Comparison of ENCODE assay signal across 16 cellular contexts in genomic region chr9:4620046-4620765, GRCh38. TPM values are rescaled to one million over a fixed set of nuclear protein-coding genes. Genes with fewer than 3 reads are reported as not detected.
DNase-seq lines count a peak whose midpoint lies in the region; ATAC-seq, FAIRE-seq and TF ChIP-seq lines count a peak whose summit lies in the region.
"Had no signal": no experiment of that assay in that cellular context is flagged by ENCODE, and none has a peak within 500 bp of the region (broad histone marks: within the 10 kb centered on the region; RNA-seq: fewer than 3 reads in every experiment).

No MANE protein-coding gene starts in this region.

- WGBS in H1 (ENCODE audit: extremely low coverage in 1 of 2, insufficient coverage in 1 of 2, insufficient read length in 1 of 2, insufficient replicate concordance in 2 of 2, low coverage in 1 of 2, low lambda C conversion rate in 2 of 2, missing lambda C conversion rate in 1 of 2), 2 experiments: 86% methylated on average over 3 of the region's 3 CpGs; no CpG with 5 or more reads in 1 of the 2 experiments

- POLR2A ChIA-PET in H1 (lab: Charles Lee; ENCODE audit: partially characterized antibody): interaction anchor here (0.5 to 1.0 kb wide), 2 partner anchors 14 to 989 kb away, joined by 3 to 4 read pairs; no protein-coding TSS in a partner anchor

- no peak overlapping the region for H2BK120ac ChIP-seq in H1 (replicated peaks; ENCODE audit: low read depth, low read length)

- no peak for ATAC-seq in HG02970 (IDR thresholded peaks at IDR 0.05; ENCODE audit: low FRiP score, unreplicated experiment)
- no peak for ATAC-seq in GM19328 (IDR thresholded peaks at IDR 0.05; ENCODE audit: unreplicated experiment)
- no peak for ATAC-seq in HG03342 (IDR thresholded peaks at IDR 0.05; ENCODE audit: unreplicated experiment)

- DNase-seq in activated naive CD8-positive, alpha-beta T cell treated with anti-CD3 and anti-CD28 coated beads for 36 hours: no peak
- DNase-seq in NOMO-1 treated with dmso at 0.1 percent for 144 hours (lab: John Stamatoyannopoulos, UW; ENCODE audit: unreplicated experiment) (peak; percentile 58), H1 (ENCODE audit: low read depth in 1 of 2, low spot score in 2 of 2) (no peak), C1 segment of cervical spinal cord (lab: John Stamatoyannopoulos, UW) (no peak)
- DNase-seq: DMS153, T-helper 9 cell had no signal

- no peaks in the 10 kb centered on the region for H3K36me3 ChIP-seq in H1 (ENCODE audit: control insufficient read depth in 2 of 4, insufficient read depth in 4 of 4, low read length in 3 of 4)
- H3K36me3 ChIP-seq: prostate gland, thoracic aorta had no signal

- no peaks in the 10 kb centered on the region for H3K9me3 Mint-ChIP-seq in activated naive CD8-positive, alpha-beta T cell (ENCODE audit: low read depth)
- no peaks in the 10 kb centered on the region for H3K9me3 Mint-ChIP-seq in activated naive CD8-positive, alpha-beta T cell treated with anti-CD3 and anti-CD28 coated beads for 36 hours

- H2BK12ac ChIP-seq in H1 (ENCODE audit: low read depth, low read length): peak overlapping the region; percentile 95

- TF ChIP-seq RAD21 in H1 (IDR thresholded peaks at IDR 0.05 in 1 of 2, conservative IDR thresholded peaks at IDR 0.05 in 1 of 2; ENCODE audit: low read depth in 2 of 2, low read length in 2 of 2): no peak

- no peak overlapping the region for H3K56ac ChIP-seq in H1 (replicated peaks; ENCODE audit: insufficient read length, low read depth, low read length)

- 0 out of 2 replicates have a peak overlapping the region, but pooled peaks have one; percentile 53 for H2BK15ac ChIP-seq in H1 (ENCODE audit: low read length)

- H3K79me2 ChIP-seq in H1 (ENCODE audit: control insufficient read depth in 1 of 2, insufficient read depth in 2 of 2, low read length in 2 of 2): no peaks in the 10 kb centered on the region
- H3K79me2 ChIP-seq: hepatocyte had no signal

- no peaks in the 10 kb centered on the region for H3K23me2 ChIP-seq in H1 (ENCODE audit: low read depth, low read length)

- H4K8ac ChIP-seq in H1 (ENCODE audit: extremely low read depth, insufficient read depth, low read length): no peak overlapping the region

- peaks cover 3% of the 10 kb centered on the region for H3K36me3 Mint-ChIP-seq in activated naive CD8-positive, alpha-beta T cell
- H3K36me3 Mint-ChIP-seq in activated naive CD8-positive, alpha-beta T cell treated with anti-CD3 and anti-CD28 coated beads for 36 hours: no peaks in the 10 kb centered on the region

- no peak overlapping the region for H3K27ac Mint-ChIP-seq in activated naive CD8-positive, alpha-beta T cell
- no peak overlapping the region for H3K27ac Mint-ChIP-seq in activated naive CD8-positive, alpha-beta T cell treated with anti-CD3 and anti-CD28 coated beads for 36 hours

- H3K79me1 ChIP-seq in H1 (ENCODE audit: low read depth, low read length): no peaks in the 10 kb centered on the region

- peak overlapping the region; percentile 68; the same call in 1 of the 2 replicates for H2BK20ac ChIP-seq in H1 (ENCODE audit: low read length)

- H4K91ac ChIP-seq in H1 (replicated peaks; ENCODE audit: insufficient read length, low read length): peak overlapping the region; percentile 63

- H3K4me1 Mint-ChIP-seq in activated naive CD8-positive, alpha-beta T cell (ENCODE audit: low read depth): peaks cover 23% of the 10 kb centered on the region
- H3K4me1 Mint-ChIP-seq in activated naive CD8-positive, alpha-beta T cell treated with anti-CD3 and anti-CD28 coated beads for 36 hours: peaks cover 12% of the 10 kb centered on the region

- 0 out of 2 replicates have a peak overlapping the region, but pooled peaks have one; percentile 42 for H3K18ac ChIP-seq in H1 (ENCODE audit: extremely low read depth, low read length)

- H3K9me3 ChIP-seq in H1 (ENCODE audit: insufficient read depth in 2 of 2, low read depth in 1 of 2, low read length in 1 of 2): no peaks in the 10 kb centered on the region
- H3K9me3 ChIP-seq: prostate gland, thoracic aorta had no signal

- H3K4me3 Mint-ChIP-seq in activated naive CD8-positive, alpha-beta T cell: peak overlapping the region; percentile 10
- no peak overlapping the region for H3K4me3 Mint-ChIP-seq in activated naive CD8-positive, alpha-beta T cell treated with anti-CD3 and anti-CD28 coated beads for 36 hours

- FAIRE-seq in H1 (lab: Jason Lieb, UNC): no peak
- FAIRE-seq: colon, HTR-8/SVneo, RCC 7860 had no signal

- no peak for TF ChIP-seq CTCF in H1 (IDR thresholded peaks at IDR 0.05; ENCODE audit: control extremely low read depth in 1 of 3, insufficient read depth in 1 of 3, low read depth in 1 of 3, low read length in 3 of 3)

- H2AFZ ChIP-seq in H1 (ENCODE audit: low read length): no peak overlapping the region
- H2AFZ ChIP-seq: hepatocyte had no signal

- no peak for TF ChIP-seq EP300 in H1 (IDR thresholded peaks at IDR 0.05; ENCODE audit: borderline replicate concordance in 1 of 2, low read depth in 2 of 2, low read length in 2 of 2)

- CTCF ChIA-PET in H1 (lab: Charles Lee; ENCODE audit: partially characterized antibody): interaction anchor here (0.6 to 5.2 kb wide), 7 partner anchors 17 to 353 kb away, joined by 3 to 37 read pairs (median 3); no protein-coding TSS in a partner anchor

- H3K4me3 ChIP-seq in H1 (ENCODE audit: extremely low read depth in 1 of 4, insufficient read depth in 2 of 4, low read depth in 3 of 4, low read length in 4 of 4): no peak overlapping the region
- H3K4me3 ChIP-seq: hepatocyte, prostate gland, thoracic aorta had no signal

- TF ChIP-seq POLR2A in H1 (IDR thresholded peaks at IDR 0.05; ENCODE audit: control extremely low read depth in 1 of 2, low read depth in 2 of 2, low read length in 2 of 2): no peak

- no peak overlapping the region; a peak in 1 of 7 replicates for H3K9ac ChIP-seq in H1 (replicated peaks in 1 of 4; ENCODE audit: extremely low read depth in 1 of 4, low read depth in 3 of 4, low read length in 3 of 4)

- H3K27ac ChIP-seq in H1 (ENCODE audit: low read depth, low read length): no peak overlapping the region
- H3K27ac ChIP-seq: hepatocyte, prostate gland, thoracic aorta had no signal

- H3K14ac ChIP-seq in H1 (ENCODE audit: insufficient read length): no peak overlapping the region

- peaks cover 6 to 18% (median 8%) of the 10 kb centered on the region in 4 experiments for H3K4me1 ChIP-seq in H1 (replicated peaks in 1 of 4; ENCODE audit: control insufficient read depth in 3 of 4, insufficient read depth in 4 of 4, low read length in 3 of 4)
- H3K4me1 ChIP-seq: prostate gland had no signal

- no peaks in the 10 kb centered on the region for H3K27me3 ChIP-seq in H1 (replicated peaks in 1 of 4; ENCODE audit: control insufficient read depth in 3 of 4, extremely low read depth in 1 of 4, insufficient read depth in 3 of 4, low read length in 3 of 4)
- H3K27me3 ChIP-seq: hepatocyte had no signal

- no peaks in the 10 kb centered on the region for H3K27me3 Mint-ChIP-seq in activated naive CD8-positive, alpha-beta T cell
- H3K27me3 Mint-ChIP-seq in activated naive CD8-positive, alpha-beta T cell treated with anti-CD3 and anti-CD28 coated beads for 36 hours: no peaks in the 10 kb centered on the region

- H3K4me2 ChIP-seq in H1 (ENCODE audit: insufficient read depth in 1 of 2, low read depth in 2 of 2, low read length in 2 of 2): peak overlapping the region in 1 of 2 experiments; percentile 43; a peak in 1 of 4 replicates
- H3K4me2 ChIP-seq: hepatocyte had no signal

- H4K5ac ChIP-seq in H1 (ENCODE audit: insufficient read length, low read depth, low read length): no peak overlapping the region

- H3K4ac ChIP-seq in H1 (replicated peaks; ENCODE audit: insufficient read length, low read depth, low read length): no peak overlapping the region

- H2AK5ac ChIP-seq in H1 (ENCODE audit: low read depth, low read length): peak overlapping the region; percentile 75; the same call in 1 of the 2 replicates

- H3K23ac ChIP-seq in H1 (ENCODE audit: insufficient read length): no peak overlapping the region

- H4K20me1 ChIP-seq in H1 (replicated peaks in 1 of 2; ENCODE audit: control insufficient read depth in 1 of 2, insufficient read depth in 2 of 2, low read length in 2 of 2): no peaks in the 10 kb centered on the region

- H2BK5ac ChIP-seq in H1 (ENCODE audit: low read depth, low read length): peak overlapping the region; percentile 73; the same call in 1 of the 2 replicates

RNA-seq across cellular contexts. Expression of gene PLPP6, which starts 41.9 kb away (rescaled TPM):
- total RNA-seq in activated naive CD8-positive, alpha-beta T cell treated with anti-CD3 and anti-CD28 coated beads for 36 hours: 1 to 10 TPM; 3.8 to 4.0 TPM
- 12.0 and 13.3 TPM in 2 replicates for total RNA-seq in H1 (2021; fragmentation: NEBNext Ultra II Directional; extraction: Animal tissue kit (Norgen Biotek cat#: 25700))
- polyA plus RNA-seq in H1 (2011; rRNA removed): 11.8 and 13.0 TPM in 2 replicates
- polyA plus RNA-seq in H1 (2011; cell fraction: cytosol; rRNA removed): 12.1 TPM
- 12.1 TPM for polyA plus RNA-seq in H1 (2011; cell fraction: nucleus; rRNA removed)
- 8.9 to 11.4 TPM (median 9.3 TPM) in 4 replicates for polyA plus RNA-seq in H1 (2012, experiment 1 of 2)
- 1.9 TPM for polyA plus RNA-seq in H1 (2012, experiment 2 of 2)
- polyA plus RNA-seq in H1 (2013, experiment 1 of 2): 14.2 TPM
- 17.0 TPM for polyA plus RNA-seq in H1 (2013, experiment 2 of 2)
- polyA minus RNA-seq in H1 (2011; rRNA and poly(A)+ RNA removed): 17.4 and 19.6 TPM in 2 replicates
- polyA minus RNA-seq in H1 (2011; cell fraction: cytosol; rRNA and poly(A)+ RNA removed): 10.4 TPM
- polyA minus RNA-seq in H1 (2011; cell fraction: nucleus; rRNA and poly(A)+ RNA removed): 19.6 TPM

RNA-seq across cellular contexts. Expression of gene SPATA6L, which starts 46.1 kb away (rescaled TPM):
- total RNA-seq in activated naive CD8-positive, alpha-beta T cell treated with anti-CD3 and anti-CD28 coated beads for 36 hours: under 1 TPM; 0.35 to 0.44 TPM
- 0.55 and 1.1 TPM in 2 replicates for total RNA-seq in H1 (2021; fragmentation: NEBNext Ultra II Directional; extraction: Animal tissue kit (Norgen Biotek cat#: 25700))
- 0.57 and 1.6 TPM in 2 replicates for polyA plus RNA-seq in H1 (2011; rRNA removed)
- polyA plus RNA-seq in H1 (2011; cell fraction: cytosol; rRNA removed): 1.0 TPM
- 1.5 TPM for polyA plus RNA-seq in H1 (2011; cell fraction: nucleus; rRNA removed)
- polyA plus RNA-seq in H1 (2012, experiment 1 of 2): 0.38 to 1.8 TPM (median 1.4 TPM) in 4 replicates
- polyA plus RNA-seq in H1 (2012, experiment 2 of 2): not detected
- polyA plus RNA-seq in H1 (2013, experiment 1 of 2): 0.75 TPM
- 0.85 TPM for polyA plus RNA-seq in H1 (2013, experiment 2 of 2)
- 1.9 and 2.1 TPM in 2 replicates for polyA minus RNA-seq in H1 (2011; rRNA and poly(A)+ RNA removed)
- 0.81 TPM for polyA minus RNA-seq in H1 (2011; cell fraction: cytosol; rRNA and poly(A)+ RNA removed)
- 2.8 TPM for polyA minus RNA-seq in H1 (2011; cell fraction: nucleus; rRNA and poly(A)+ RNA removed)

RNA-seq across cellular contexts. Expression of gene CDC37L1, which starts 59.2 kb away (rescaled TPM):
- 10 to 100 TPM; 10.7 to 10.9 TPM for total RNA-seq in activated naive CD8-positive, alpha-beta T cell treated with anti-CD3 and anti-CD28 coated beads for 36 hours
- 22.4 and 23.8 TPM in 2 replicates for total RNA-seq in H1 (2021; fragmentation: NEBNext Ultra II Directional; extraction: Animal tissue kit (Norgen Biotek cat#: 25700))
- polyA plus RNA-seq in H1 (2011; rRNA removed): 4.6 and 5.2 TPM in 2 replicates
- 10.4 TPM for polyA plus RNA-seq in H1 (2011; cell fraction: cytosol; rRNA removed)
- 4.6 TPM for polyA plus RNA-seq in H1 (2011; cell fraction: nucleus; rRNA removed)
- polyA plus RNA-seq in H1 (2012, experiment 1 of 2): 10.8 to 17.0 TPM (median 13.2 TPM) in 4 replicates
- polyA plus RNA-seq in H1 (2012, experiment 2 of 2): 1.9 TPM
- polyA plus RNA-seq in H1 (2013, experiment 1 of 2): 12.0 TPM
- polyA plus RNA-seq in H1 (2013, experiment 2 of 2): 11.9 TPM
- polyA minus RNA-seq in H1 (2011; rRNA and poly(A)+ RNA removed): 7.2 and 10.8 TPM in 2 replicates
- 9.2 TPM for polyA minus RNA-seq in H1 (2011; cell fraction: cytosol; rRNA and poly(A)+ RNA removed)
- polyA minus RNA-seq in H1 (2011; cell fraction: nucleus; rRNA and poly(A)+ RNA removed): 6.3 TPM
